Comparison of ENCODE assay signal across 1 cellular context in genomic region chr1:112711041-112711440, GRCh38.
A peak's percentile ranks its signal among the peaks of the same experiment; 100 is the strongest.
TF ChIP-seq lines count a peak whose summit lies in the region.

No MANE protein-coding gene starts in this region.

TF ChIP-seq in HepG2, 621 proteins besides CTCF, POLR2A, EP300 and RAD21:
- TF ChIP-seq RFX1 (IDR thresholded peaks at IDR 0.05) (peak; percentile 45), RFX3 (CRISPR knock-in tag; IDR thresholded peaks at IDR 0.05) (peak; percentile 52), TFAP4 (IDR thresholded peaks at IDR 0.05; ENCODE audit: borderline replicate concordance, low read depth) (no peak)
